Comparison of ENCODE assay signal across 10 cellular contexts in the genomic region with DNA sequence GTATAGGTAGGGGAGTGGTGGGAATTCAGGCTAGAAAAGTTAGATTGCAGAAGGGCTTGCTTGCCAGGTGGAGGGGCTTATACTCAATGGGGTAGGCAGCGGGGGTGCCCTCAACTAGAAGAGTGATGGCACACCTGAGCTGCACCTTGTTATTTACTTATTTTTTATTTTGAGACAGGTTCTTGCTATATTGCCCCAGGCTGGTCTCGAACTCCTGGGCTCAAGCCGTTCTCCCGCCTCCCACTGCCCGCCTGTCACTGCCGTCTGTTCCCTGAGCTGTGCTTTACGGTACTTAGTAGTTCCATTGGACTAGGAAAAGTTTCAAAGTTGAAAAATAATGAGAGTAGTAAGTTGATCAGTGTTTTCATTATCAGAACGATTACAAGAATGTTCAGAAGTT. TPM values are rescaled to one million over a fixed set of nuclear protein-coding genes. Genes with fewer than 3 reads are reported as not detected.
DNase-seq lines count a peak whose midpoint lies in the region; ATAC-seq, FAIRE-seq and TF ChIP-seq lines count a peak whose summit lies in the region.
"Had no signal": no experiment of that assay in that cellular context is flagged by ENCODE, and none has a peak within 500 bp of the region (broad histone marks: within the 10 kb centered on the region; RNA-seq: fewer than 3 reads in every experiment).

No MANE protein-coding gene starts in this region.

- peaks cover 3% of the 10 kb centered on the region for H3K9me1 ChIP-seq in K562 (ENCODE audit: control insufficient read depth, insufficient read depth, low read length)

- no peaks in the 10 kb centered on the region for H3K9me3 Mint-ChIP-seq in mesothelial cell of epicardium

- BruUV-seq in K562 (replicated peaks; lab: Mats Ljungman, UMichigan), result no TSS peak

- no peak for TF ChIP-seq EP300 in K562 (IDR thresholded peaks at IDR 0.05; ENCODE audit: low read length)

- H3K36me3 Mint-ChIP-seq in mesothelial cell of epicardium, result no peaks in the 10 kb centered on the region

- in situ Hi-C loops in K562 (cut with MboI), result no loop called here

- H3K27ac ChIP-seq in 22Rv1 (peak overlapping the region; percentile 95), K562 (ENCODE audit: extremely low read depth, low read depth, low read length) (peak overlapping the region; percentile 96)

- peaks cover 14% of the 10 kb centered on the region; the same call in 1 of the 2 replicates for H4K20me1 ChIP-seq in K562 (replicated peaks; ENCODE audit: control insufficient read depth, insufficient read depth, low read length)

- no peaks in the 10 kb centered on the region for H3K27me3 Mint-ChIP-seq in mesothelial cell of epicardium (ENCODE audit: low read depth)

- TF ChIP-seq CTCF in 22Rv1 (IDR thresholded peaks at IDR 0.05), result no peak
- no peak for TF ChIP-seq CTCF in K562 (IDR thresholded peaks at IDR 0.05 in 2 of 3, conservative IDR thresholded peaks at IDR 0.05 in 1 of 3; ENCODE audit: insufficient read depth in 2 of 3, low read depth in 1 of 3, low read length in 3 of 3)
- TF ChIP-seq CTCF in mesothelial cell of epicardium (IDR thresholded peaks at IDR 0.05; ENCODE audit: unreplicated experiment), result no peak

- H3K4me1 ChIP-seq in K562 (replicated peaks in 1 of 2; ENCODE audit: control insufficient read depth in 2 of 2, insufficient read depth in 2 of 2, low read length in 2 of 2), result peaks cover 12 to 28% of the 10 kb centered on the region in 2 experiments; a peak in 4 of 5 replicates

- H3K27me3 ChIP-seq in K562 (ENCODE audit: control insufficient read depth in 2 of 2, insufficient read depth in 2 of 2, low read length in 2 of 2), result no peaks in the 10 kb centered on the region

- TF ChIP-seq POLR2A in K562 (conservative IDR thresholded peaks at IDR 0.05), result no peak

- H3K79me2 ChIP-seq in K562 (ENCODE audit: control insufficient read depth, insufficient read depth, low read length), result peaks cover 70% of the 10 kb centered on the region

- H2AFZ ChIP-seq in K562 (ENCODE audit: low read depth, low read length), result no peak overlapping the region; the same call in 1 of the 2 replicates

- DNase-seq in HEK293T (ENCODE audit: extremely low spot score) (no peak), K562 (ENCODE audit: extremely low read depth in 1 of 4, low spot score in 3 of 4) (peak in 1 of 4 experiments; percentile 30), mesothelial cell of epicardium (ENCODE audit: low spot score in 2 of 2, unreplicated experiment in 2 of 2) (no peak), retina (no peak), NCI-H1105 treated with DMSO at 0.1 percent for 48 hours (lab: John Stamatoyannopoulos, UW) (no peak)
- DNase-seq: effector CD8-positive, alpha-beta T cell; NCI-H1092 had no signal

- H3K36me3 ChIP-seq in K562 (ENCODE audit: control insufficient read depth, insufficient read depth, low read length), result peaks cover 35% of the 10 kb centered on the region; the same call in 1 of the 3 replicates

- FAIRE-seq in K562 (lab: Jason Lieb, UNC), result no peak

- TF ChIP-seq RAD21 in K562 (CRISPR knock-in tag; conservative IDR thresholded peaks at IDR 0.05 in 1 of 2, IDR thresholded peaks at IDR 0.05 in 1 of 2), result no peak

- H3K4me3 ChIP-seq in K562, result peak overlapping the region; percentile 89

- CTCF ChIA-PET in HEK293T (lab: Yijun Ruan, JAX) (interaction anchor here (0.6 kb wide), 1 partner anchor 69 kb away, joined by 3 read pairs; no protein-coding TSS in a partner anchor), K562 (lab: Yijun Ruan, JAX; ENCODE audit: low intra/inter-chr PET ratio) (no interaction called here)

- H3K27ac Mint-ChIP-seq in mesothelial cell of epicardium, result peak overlapping the region; percentile 97

- WGBS in K562 (ENCODE audit: insufficient coverage, low coverage, missing lambda C conversion rate), result 14% methylated on average over 8 of the region's 8 CpGs

- ATAC-seq in K562, result no peak
- no peak for ATAC-seq in HG03025 (IDR thresholded peaks at IDR 0.05; ENCODE audit: low FRiP score, unreplicated experiment)
- no peak for ATAC-seq in GM21737 (IDR thresholded peaks at IDR 0.05; ENCODE audit: unreplicated experiment)

- peak overlapping the region; percentile 97 for H3K4me2 ChIP-seq in K562 (ENCODE audit: insufficient read depth, low read length)

- peaks cover 74% of the 10 kb centered on the region for H3K4me1 Mint-ChIP-seq in mesothelial cell of epicardium

- H3K4me3 Mint-ChIP-seq in mesothelial cell of epicardium, result peak overlapping the region; percentile 87

- H3K9me3 ChIP-seq in K562 (replicated peaks; ENCODE audit: control insufficient read depth, insufficient read depth, low read depth, low read length), result no peaks in the 10 kb centered on the region

- intact Hi-C loops in K562 (cut with micrococcal nuclease), result loop anchor here (2.0 kb wide), 2 partner anchors 71 to 91 kb away; no protein-coding TSS in a partner anchor

- POLR2A ChIA-PET in HEK293T (lab: Yijun Ruan, JAX), result no interaction called here
- POLR2A ChIA-PET in K562 (lab: Yijun Ruan, JAX), result interaction anchor here (0.5 to 0.9 kb wide), 4 partner anchors 8 to 852 kb away, joined by 3 read pairs; no protein-coding TSS in a partner anchor

- peak overlapping the region; percentile 80 to 93 for H3K9ac ChIP-seq in K562 (ENCODE audit: insufficient read depth in 1 of 2, low read depth in 2 of 2, low read length in 2 of 2)

TF ChIP-seq in HEK293T, 16 proteins besides CTCF, POLR2A, EP300 and RAD21:
- no peak for TF ChIP-seq ARNT (IDR thresholded peaks at IDR 0.05)
- no peak for TF ChIP-seq BHLHE40 (IDR thresholded peaks at IDR 0.05; ENCODE audit: borderline replicate concordance)
- TF ChIP-seq TARDBP (IDR thresholded peaks at IDR 0.05), result no peak
- TF ChIP-seq LEF1 (IDR thresholded peaks at IDR 0.05; ENCODE audit: borderline replicate concordance), result no peak
- TF ChIP-seq SUZ12 (IDR thresholded peaks at IDR 0.05), result no peak
- no peak for TF ChIP-seq NFRKB (IDR thresholded peaks at IDR 0.05)
- TF ChIP-seq FOXM1 (IDR thresholded peaks at IDR 0.05; ENCODE audit: borderline replicate concordance), result no peak
- TF ChIP-seq PKNOX1 (IDR thresholded peaks at IDR 0.05), result peak; percentile 47

TF ChIP-seq in K562, 482 proteins besides CTCF, POLR2A, EP300 and RAD21:
- TF ChIP-seq SIN3A (IDR thresholded peaks at IDR 0.05; ENCODE audit: borderline replicate concordance in 2 of 2, control insufficient read depth in 1 of 2, low read depth in 2 of 2, low read length in 2 of 2) (0 out of 4 replicates have a peak, but pooled peaks of 1 of the 2 experiments have one; percentile 31), RHOXF2B (CRISPR knock-in tag; conservative IDR thresholded peaks at IDR 0.05) (no peak), SREBF2 (CRISPR knock-in tag; IDR thresholded peaks at IDR 0.05) (no peak)
- TF ChIP-seq, protein P1, sequence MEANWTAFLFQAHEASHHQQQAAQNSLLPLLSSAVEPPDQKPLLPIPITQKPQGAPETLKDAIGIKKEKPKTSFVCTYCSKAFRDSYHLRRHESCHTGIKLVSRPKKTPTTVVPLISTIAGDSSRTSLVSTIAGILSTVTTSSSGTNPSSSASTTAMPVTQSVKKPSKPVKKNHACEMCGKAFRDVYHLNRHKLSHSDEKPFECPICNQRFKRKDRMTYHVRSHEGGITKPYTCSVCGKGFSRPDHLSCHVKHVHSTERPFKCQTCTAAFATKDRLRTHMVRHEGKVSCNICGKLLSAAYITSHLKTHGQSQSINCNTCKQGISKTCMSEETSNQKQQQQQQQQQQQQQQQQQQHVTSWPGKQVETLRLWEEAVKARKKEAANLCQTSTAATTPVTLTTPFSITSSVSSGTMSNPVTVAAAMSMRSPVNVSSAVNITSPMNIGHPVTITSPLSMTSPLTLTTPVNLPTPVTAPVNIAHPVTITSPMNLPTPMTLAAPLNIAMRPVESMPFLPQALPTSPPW (CRISPR knock-in tag; IDR thresholded peaks at IDR 0.05), result 0 out of 2 replicates have a peak, but pooled peaks have one; percentile 14

RNA-seq across cellular contexts. Expression of gene ZFX, which starts 2.0 kb away (rescaled TPM):
- 40.4 and 55.0 TPM in 2 replicates for total RNA-seq in K562 (2011; cell fraction: chromatin; rRNA removed; ENCODE audit: low replicate concordance)
- total RNA-seq in K562 (2011; cell fraction: nucleolus; rRNA removed), result 17.5 and 22.0 TPM in 2 replicates
- 25.4 and 31.0 TPM in 2 replicates for total RNA-seq in K562 (2011; cell fraction: nucleoplasm; rRNA removed)
- total RNA-seq in K562 (2014; rRNA removed) (11.4 and 12.0 TPM in 2 replicates), K562 (2014; rRNA removed; fragmentation: Illumina TruSeq; extraction: Trizol) (20.2 and 24.8 TPM in 2 replicates), K562 (2015; rRNA removed; fragmentation: Illumina TruSeq; extraction: Trizol) (20.3 and 23.1 TPM in 2 replicates), K562 (2021) (24.0 and 25.2 TPM in 2 replicates), mesothelial cell of epicardium (131 to 145 TPM (median 143 TPM) in 3 replicates)
- polyA plus RNA-seq in K562 (2011; rRNA removed) (13.6 and 13.7 TPM in 2 replicates), K562 (2014; fragmentation: Illumina TruSeq; extraction: Trizol) (7.7 and 8.4 TPM in 2 replicates), K562 (2014; fragmentation: Nextera tagmentation; extraction: Ambion mirVana) (1 to 10 TPM; 5.3 to 9.9 TPM), K562 (2014; rRNA removed) (6.1 and 7.7 TPM in 2 replicates)
- polyA plus RNA-seq in K562 (2011; cell fraction: cytosol; rRNA removed), result 2.8 and 6.1 TPM in 2 replicates
- 11.4 and 13.8 TPM in 2 replicates for polyA plus RNA-seq in K562 (2011; cell fraction: nucleus; rRNA removed)
- 6.3 and 8.7 TPM in 2 replicates for polyA plus RNA-seq in K562 (2012)
- polyA minus RNA-seq in K562 (2011; rRNA and poly(A)+ RNA removed), result 88.2 and 103 TPM in 2 replicates
- polyA minus RNA-seq in K562 (2011; cell fraction: cytosol; rRNA and poly(A)+ RNA removed), result 21.0 and 24.4 TPM in 2 replicates
- 15.1 and 21.5 TPM in 2 replicates for polyA minus RNA-seq in K562 (2011; cell fraction: nucleus; rRNA and poly(A)+ RNA removed)
